24 cellular contexts compared by ENCODE assay signal in genomic region chr7:31986878-31987518, GRCh38.
DNase-seq lines count a peak whose midpoint lies in the region; ATAC-seq and TF ChIP-seq lines count a peak whose summit lies in the region.
"Had no signal": no experiment of that assay in that cellular context is flagged by ENCODE, and none has a peak within 500 bp of the region (broad histone marks: within the 10 kb centered on the region; RNA-seq: fewer than 3 reads in every experiment).

No MANE protein-coding gene starts in this region.

- H2BK120ac ChIP-seq in IMR-90 (ENCODE audit: low read depth, low read length): peak overlapping the region; percentile 97

- no peaks in the 10 kb centered on the region for H4K20me1 ChIP-seq in IMR-90 (ENCODE audit: insufficient read depth, low read length)

- H4K5ac ChIP-seq in IMR-90 (ENCODE audit: low read depth, low read length): peak overlapping the region; percentile 100

- peak overlapping the region; percentile 81 to 88; a peak in 3 of 4 replicates for H4K8ac ChIP-seq in IMR-90 (ENCODE audit: low read depth in 2 of 2, low read length in 2 of 2)

- peak overlapping the region; percentile 98; the same call in 1 of the 2 replicates for H2BK20ac ChIP-seq in IMR-90 (ENCODE audit: low read depth, low read length)

- in situ Hi-C loops in IMR-90 (cut with MboI; ENCODE audit: low sequenced_read_pairs): no loop called here

- peaks cover 7% of the 10 kb centered on the region for H3K9me1 ChIP-seq in IMR-90 (ENCODE audit: insufficient read depth, low read length)

- peak overlapping the region; percentile 96 for H3K4ac ChIP-seq in IMR-90 (ENCODE audit: low read depth, low read length)

- H3K14ac ChIP-seq in IMR-90 (replicated peaks; ENCODE audit: low read depth, low read length): peak overlapping the region; percentile 77

- peak overlapping the region; percentile 87; the same call in 1 of the 2 replicates for H3K56ac ChIP-seq in IMR-90 (ENCODE audit: extremely low read depth, insufficient read depth, low read length)

- peak overlapping the region; percentile 97 for H4K91ac ChIP-seq in IMR-90 (ENCODE audit: insufficient read depth, low read depth, low read length)

- no TSS peak for BruUV-seq in IMR-90 (replicated peaks; lab: Mats Ljungman, UMichigan)

- H3K9me3 ChIP-seq in IMR-90 (ENCODE audit: control insufficient read depth, insufficient read depth, low read length): no peaks in the 10 kb centered on the region
- H3K9me3 ChIP-seq in mesodermal cell (ENCODE audit: control insufficient read depth, low read length): no peaks in the 10 kb centered on the region
- H3K9me3 ChIP-seq: tibial artery had no signal

- POLR2A ChIA-PET in IMR-90 (lab: Charles Lee; ENCODE audit: unreplicated experiment): interaction anchor here (0.5 kb wide), 1 partner anchor 132 kb away, joined by 4 read pairs; no protein-coding TSS in a partner anchor

- DNase-seq in DMS153 (lab: John Stamatoyannopoulos, UW): peak; percentile 62
- DNase-seq in IMR-90: peak; percentile 77
- peak; percentile 54 for DNase-seq in dedifferentiated amniotic fluid mesenchymal stem cell (ENCODE audit: extremely low spot score)
- no peak for DNase-seq in NCI-H187 (lab: John Stamatoyannopoulos, UW)
- no peak for DNase-seq in activated effector memory CD4-positive, alpha-beta T cell treated with Interleukin-2 at 50 U/mL for 16 hours
- DNase-seq in activated T-cell treated with anti-CD3 and anti-CD28 coated beads, Interleukin-2, amount 50 U/mL, for 1 hour: no peak
- no peak for DNase-seq in SIG-M5 treated with dmso at 0.1 percent for 504 hours (lab: John Stamatoyannopoulos, UW; ENCODE audit: unreplicated experiment)
- DNase-seq: activated CD8-positive, alpha-beta T cell treated with anti-CD3 and anti-CD28 coated beads for 36 hours; activated naive CD4-positive, alpha-beta T cell treated with anti-CD3 and anti-CD28 coated beads for 36 hours; activated T-cell treated with anti-CD3 and anti-CD28 coated beads, Interleukin-2, amount 50 U/mL, for 24 hours; anterior cingulate cortex; endodermal cell; KG1; mesendoderm; natural killer cell; NCI-H1048; NCI-H2081 treated with DMSO at 0.1 percent for 48 hours; NCI-H774; SHP77; stimulated activated CD4-positive, alpha-beta T cell treated with anti-CD3 and anti-CD28 coated beads, Interleukin-2, amount 100 ng/mL, for 24 hours; stimulated activated naive CD8-positive, alpha-beta T cell treated with anti-CD3 and anti-CD28 coated beads, Interleukin-15, Interleukin-2, amounts not matched to agents 100 U/mL and 50 U/mL, for 24 hours; tibial artery; WERI-Rb-1 had no signal

- H3K79me1 ChIP-seq in IMR-90 (ENCODE audit: low read depth in 1 of 2, low read length in 2 of 2): peaks cover 12 to 22% of the 10 kb centered on the region in 2 experiments; a peak in 3 of 4 replicates

- H2AK9ac ChIP-seq in IMR-90 (replicated peaks; ENCODE audit: low read depth, low read length, poor library complexity): peak overlapping the region; percentile 33

- H3K27me3 ChIP-seq in IMR-90 (ENCODE audit: control insufficient read depth, insufficient read depth, low read length): no peaks in the 10 kb centered on the region
- H3K27me3 ChIP-seq: tibial artery had no signal

- H2BK15ac ChIP-seq in IMR-90 (ENCODE audit: low read depth, low read length): peak overlapping the region; percentile 94; the same call in 1 of the 3 replicates

- peak overlapping the region; percentile 99; the same call in 1 of the 2 replicates for H3K18ac ChIP-seq in IMR-90 (ENCODE audit: low read depth, low read length)

- peak overlapping the region; percentile 95 for H3K27ac ChIP-seq in IMR-90 (ENCODE audit: insufficient read depth, low read length)
- peak overlapping the region; percentile 23 for H3K27ac ChIP-seq in mesodermal cell (ENCODE audit: low read depth, low read length, severe bottlenecking)
- H3K27ac ChIP-seq: tibial artery, WERI-Rb-1 had no signal

- peak overlapping the region; percentile 59 for H3K4me2 ChIP-seq in IMR-90 (ENCODE audit: low read depth, low read length)

- H2AK5ac ChIP-seq in IMR-90 (ENCODE audit: low read depth, low read length): no peak overlapping the region

- peak; percentile 84 for ATAC-seq in IMR-90 (ENCODE audit: low read depth)
- ATAC-seq: activated CD8-positive, alpha-beta T cell treated with anti-CD3 and anti-CD28 coated beads for 36 hours; natural killer cell; stimulated activated naive CD8-positive, alpha-beta T cell treated with anti-CD3 and anti-CD28 coated beads, Interleukin-15, Interleukin-2, amounts not matched to agents 100 U/mL and 50 U/mL, for 24 hours had no signal

- peak overlapping the region; percentile 46; the same call in 1 of the 2 replicates for H3K9ac ChIP-seq in IMR-90 (ENCODE audit: low read depth, low read length)

- H3K4me1 ChIP-seq in IMR-90 (ENCODE audit: control insufficient read depth, insufficient read depth, low read length) (peaks cover 11% of the 10 kb centered on the region), mesodermal cell (ENCODE audit: control insufficient read depth, insufficient read depth, low read length, poor library complexity, severe bottlenecking) (peaks cover 8% of the 10 kb centered on the region)
- H3K4me1 ChIP-seq: tibial artery had no signal

- no CpG with 5 or more reads among the region's 5 CpGs for WGBS in IMR-90 (ENCODE audit: extremely low coverage in 2 of 2, insufficient read length in 1 of 2), 2 experiments
- 100% methylated on average over 1 to 2 of the region's 5 CpGs for WGBS in mesodermal cell (ENCODE audit: insufficient coverage in 2 of 2), 2 experiments

- dilution Hi-C loops in IMR-90 (cut with HindIII; ENCODE audit: low sequenced_read_pairs, unreplicated experiment): no loop called here

- CTCF ChIA-PET in IMR-90 (lab: Yijun Ruan, JAX): no interaction called here

- H3K23ac ChIP-seq in IMR-90 (ENCODE audit: low read depth, low read length): peak overlapping the region; percentile 93; the same call in 1 of the 2 replicates

- TF ChIP-seq RAD21 in IMR-90 (IDR thresholded peaks at IDR 0.05; ENCODE audit: low read length): no peak

- peak overlapping the region; percentile 34 for H2AFZ ChIP-seq in IMR-90 (replicated peaks; ENCODE audit: low read length, poor library complexity)

- TF ChIP-seq POLR2A in IMR-90 (IDR thresholded peaks at IDR 0.05; ENCODE audit: low read depth, low read length): no peak

- intact Hi-C loops in IMR-90 (cut with micrococcal nuclease): no loop called here

- no peak for TF ChIP-seq CTCF in IMR-90 (conservative IDR thresholded peaks at IDR 0.05; ENCODE audit: low read depth, low read length)

- H3K4me3 ChIP-seq in IMR-90 (ENCODE audit: insufficient read depth, low read depth, low read length) (no peak overlapping the region), mesodermal cell (ENCODE audit: extremely low read depth, insufficient read depth, low read length, poor library complexity, severe bottlenecking) (no peak overlapping the region)
- H3K4me3 ChIP-seq: tibial artery had no signal

- H3K36me3 ChIP-seq in IMR-90 (ENCODE audit: control insufficient read depth, insufficient read depth, low read length) (no peaks in the 10 kb centered on the region; the same call in 1 of the 2 replicates), mesodermal cell (ENCODE audit: control insufficient read depth, insufficient read depth, low read length) (no peaks in the 10 kb centered on the region)
- H3K36me3 ChIP-seq: tibial artery, WERI-Rb-1 had no signal

- peak overlapping the region; percentile 98 for H2BK5ac ChIP-seq in IMR-90 (ENCODE audit: low read depth, low read length, poor library complexity, severe bottlenecking)

TF ChIP-seq in IMR-90, 13 proteins besides CTCF, POLR2A, EP300 and RAD21:
- TF ChIP-seq NFE2L2 (IDR thresholded peaks at IDR 0.05; ENCODE audit: low read depth, low read length) (no peak), USF2 (IDR thresholded peaks at IDR 0.05; ENCODE audit: low read depth, low read length) (no peak), BHLHE40 (IDR thresholded peaks at IDR 0.05; ENCODE audit: low read depth, low read length) (no peak), MAZ (IDR thresholded peaks at IDR 0.05; ENCODE audit: borderline replicate concordance, low read depth, low read length) (no peak), MXI1 (IDR thresholded peaks at IDR 0.05; ENCODE audit: borderline replicate concordance, low read depth, low read length) (no peak), RFX5 (IDR thresholded peaks at IDR 0.05; ENCODE audit: low read depth, low read length) (no peak), CEBPB (IDR thresholded peaks at IDR 0.05; ENCODE audit: low read depth, low read length) (no peak), SMC3 (IDR thresholded peaks at IDR 0.05; ENCODE audit: low read depth, low read length) (no peak), CHD1 (IDR thresholded peaks at IDR 0.05; ENCODE audit: low read depth, low read length) (no peak), FOS (IDR thresholded peaks at IDR 0.05; ENCODE audit: low read depth, low read length) (no peak), RCOR1 (IDR thresholded peaks at IDR 0.05; ENCODE audit: insufficient replicate concordance, low read length) (no peak), MAFK (IDR thresholded peaks at IDR 0.05; ENCODE audit: low read depth, low read length) (no peak)
- TF ChIP-seq, protein P1, sequence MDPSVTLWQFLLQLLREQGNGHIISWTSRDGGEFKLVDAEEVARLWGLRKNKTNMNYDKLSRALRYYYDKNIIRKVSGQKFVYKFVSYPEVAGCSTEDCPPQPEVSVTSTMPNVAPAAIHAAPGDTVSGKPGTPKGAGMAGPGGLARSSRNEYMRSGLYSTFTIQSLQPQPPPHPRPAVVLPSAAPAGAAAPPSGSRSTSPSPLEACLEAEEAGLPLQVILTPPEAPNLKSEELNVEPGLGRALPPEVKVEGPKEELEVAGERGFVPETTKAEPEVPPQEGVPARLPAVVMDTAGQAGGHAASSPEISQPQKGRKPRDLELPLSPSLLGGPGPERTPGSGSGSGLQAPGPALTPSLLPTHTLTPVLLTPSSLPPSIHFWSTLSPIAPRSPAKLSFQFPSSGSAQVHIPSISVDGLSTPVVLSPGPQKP (IDR thresholded peaks at IDR 0.05; ENCODE audit: borderline replicate concordance, low read depth, low read length): no peak

Comparison
In these comparisons a context has a peak if more than half of its experiments do, and no peak if none do; other contexts are left out.
1. DNase-seq: peak in DMS153 (single experiment), IMR-90 (single experiment) and dedifferentiated amniotic fluid mesenchymal stem cell (single experiment); none in NCI-H187 (0 of 2), activated effector memory CD4-positive, alpha-beta T cell treated with Interleukin-2 at 50 U/mL for 16 hours (single experiment), activated T-cell treated with anti-CD3 and anti-CD28 coated beads, Interleukin-2, amount 50 U/mL, for 1 hour (single experiment) and SIG-M5 treated with dmso at 0.1 percent for 504 hours (single experiment).